In the genomic region with DNA sequence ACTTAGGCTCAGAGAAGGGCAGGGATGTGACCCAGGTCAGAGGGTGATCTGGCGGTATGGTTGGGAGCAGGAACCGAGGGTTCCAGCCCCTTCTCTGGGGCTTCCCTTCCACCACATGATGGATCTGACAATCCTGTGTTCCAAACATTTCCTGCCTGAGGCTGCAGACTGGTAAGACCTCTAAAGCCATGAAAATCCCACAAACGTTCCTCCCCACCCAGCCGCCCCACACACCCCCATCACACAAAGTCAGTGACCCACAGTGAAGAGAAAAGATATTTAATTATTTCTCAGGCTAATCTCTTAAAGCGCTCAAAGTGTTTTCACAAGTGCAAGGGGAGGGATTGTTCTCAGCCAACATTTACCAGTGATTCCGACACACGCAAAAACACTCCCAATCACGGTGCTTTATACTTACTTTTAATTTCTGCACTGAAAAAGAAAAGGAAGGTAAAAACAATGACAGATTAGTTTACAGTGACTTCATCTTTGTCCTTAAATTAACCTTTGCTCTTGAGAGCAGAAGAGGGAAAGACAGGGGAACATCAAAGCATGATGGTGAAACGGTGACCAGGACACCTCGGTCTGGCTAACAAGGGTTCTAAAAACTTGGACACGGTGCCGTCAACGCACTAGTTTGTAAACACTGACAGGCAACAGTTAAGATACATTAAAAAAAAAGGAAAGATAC, we compare ENCODE assay signal across 1 cellular context.
TF ChIP-seq lines count a peak whose summit lies in the region.

No MANE protein-coding gene starts in this region.

TF ChIP-seq in GM12878, 131 proteins besides CTCF, POLR2A, EP300 and RAD21:
- no peak for TF ChIP-seq ZBTB11 (CRISPR knock-in tag; IDR thresholded peaks at IDR 0.05)
- no peak for TF ChIP-seq ZNF384 (IDR thresholded peaks at IDR 0.05; ENCODE audit: borderline replicate concordance, low read depth, low read length)
- TF ChIP-seq SIN3A (IDR thresholded peaks at IDR 0.05; ENCODE audit: low read depth, low read length), result no peak
- no peak for TF ChIP-seq CBX3 (IDR thresholded peaks at IDR 0.05; ENCODE audit: borderline replicate concordance, low read depth)
- TF ChIP-seq SPI1 (IDR thresholded peaks at IDR 0.05; ENCODE audit: borderline replicate concordance, insufficient read depth, low read depth, low read length), result no peak
TF ChIP-seq in GM12878: peak in this region for 0.
